ENCODE assay signal across 10 cellular contexts in genomic region chr7:116271161-116271979, GRCh38.
DNase-seq lines count a peak whose midpoint lies in the region; ATAC-seq and TF ChIP-seq lines count a peak whose summit lies in the region.
"Had no signal": no experiment of that assay in that cellular context is flagged by ENCODE, and none has a peak within 500 bp of the region (broad histone marks: within the 10 kb centered on the region; RNA-seq: fewer than 3 reads in every experiment).

No MANE protein-coding gene starts in this region.

- no peaks in the 10 kb centered on the region for H3K9me3 Mint-ChIP-seq in naive thymus-derived CD8-positive, alpha-beta T cell
- H3K9me3 Mint-ChIP-seq: natural killer cell had no signal

- H3K4me1 ChIP-seq in heart right ventricle = peaks cover 9 to 42% (median 25%) of the 10 kb centered on the region in 9 donors
- H3K4me1 ChIP-seq in skeletal muscle satellite cell (ENCODE audit: control insufficient read depth, insufficient read depth, low read length) = peaks cover 51% of the 10 kb centered on the region

- H3K27me3 ChIP-seq in heart right ventricle (no peaks in the 10 kb centered on the region), skeletal muscle satellite cell (ENCODE audit: control insufficient read depth, insufficient read depth, low read length) (no peaks in the 10 kb centered on the region)

- peak overlapping the region; percentile 73 for H3K4me2 ChIP-seq in skeletal muscle satellite cell (ENCODE audit: low read length)

- no peak overlapping the region for H3K27ac Mint-ChIP-seq in naive thymus-derived CD8-positive, alpha-beta T cell
- H3K27ac Mint-ChIP-seq: natural killer cell had no signal

- peak overlapping the region; percentile 63 for H3K9ac ChIP-seq in skeletal muscle satellite cell (ENCODE audit: low read depth, low read length)

- no peak overlapping the region for H3K4me3 Mint-ChIP-seq in naive thymus-derived CD8-positive, alpha-beta T cell
- H3K4me3 Mint-ChIP-seq: natural killer cell had no signal

- H3K27ac ChIP-seq in heart right ventricle = peak overlapping the region; percentile 19 to 77 (median 62)

- H3K36me3 ChIP-seq in heart right ventricle (no peaks in the 10 kb centered on the region), skeletal muscle satellite cell (ENCODE audit: insufficient read depth, low read length) (no peaks in the 10 kb centered on the region)

- H3K27me3 Mint-ChIP-seq in naive thymus-derived CD8-positive, alpha-beta T cell = peaks cover 7 to 17% (median 13%) of the 10 kb centered on the region in 5 donors

- peak; percentile 49 for DNase-seq in ELR (ENCODE audit: low read depth)
- DNase-seq in amniotic epithelial cell (ENCODE audit: low read depth) = peak; percentile 74
- no peak for DNase-seq in heart right ventricle
- no peak for DNase-seq in UCSD-AML1 (lab: John Stamatoyannopoulos, UW; ENCODE audit: unreplicated experiment)
- DNase-seq in activated T-cell treated with anti-CD3 and anti-CD28 coated beads for 4 hours = no peak
- DNase-seq in naive thymus-derived CD8-positive, alpha-beta T cell = no peak
- DNase-seq in activated CD4-positive, CD25-positive, alpha-beta regulatory T cell treated with anti-CD3 and anti-CD28 coated beads, Interleukin-2, amount 50 U/mL, for 72 hours = no peak
- DNase-seq: activated gamma-delta T cell, natural killer cell had no signal

- no peak for TF ChIP-seq CTCF in heart right ventricle (IDR thresholded peaks at IDR 0.05)

- H3K4me3 ChIP-seq in heart right ventricle (peak overlapping the region in 1 of 10 donors; percentile 17), skeletal muscle satellite cell (ENCODE audit: low read length) (peak overlapping the region; percentile 23)

- POLR2A ChIA-PET in naive thymus-derived CD8-positive, alpha-beta T cell (lab: Charles Lee) = no interaction called here

- no peaks in the 10 kb centered on the region for H3K9me3 ChIP-seq in heart right ventricle
- no peaks in the 10 kb centered on the region for H3K9me3 ChIP-seq in skeletal muscle satellite cell (replicated peaks; ENCODE audit: low read length)

- peak; percentile 5 to 63 (median 38) for ATAC-seq in heart right ventricle
- no peak for ATAC-seq in naive thymus-derived CD8-positive, alpha-beta T cell
- ATAC-seq: natural killer cell had no signal

- no peaks in the 10 kb centered on the region for H3K4me1 Mint-ChIP-seq in naive thymus-derived CD8-positive, alpha-beta T cell
- H3K4me1 Mint-ChIP-seq: natural killer cell had no signal

- 42 to 44% methylated on average over 6 of the region's 6 CpGs for WGBS in heart right ventricle, 2 donors

- intact Hi-C loops in heart right ventricle (cut with DNase I) = loop anchor here in 5 of 10 donors (5.0 kb wide), 4 partner anchors 46 to 256 kb away; partner anchors contain the start of gene CAV1 (in 1 of the 5)

- no peaks in the 10 kb centered on the region for H3K36me3 Mint-ChIP-seq in naive thymus-derived CD8-positive, alpha-beta T cell
- H3K36me3 Mint-ChIP-seq: natural killer cell had no signal

Comparison
In these comparisons a context has a peak if more than half of its experiments do, and no peak if none do; other contexts are left out.
1. DNase-seq: peak in ELR (single experiment) and amniotic epithelial cell (single experiment); none in heart right ventricle (0 of 2), UCSD-AML1 (single experiment), activated T-cell treated with anti-CD3 and anti-CD28 coated beads for 4 hours (single experiment), naive thymus-derived CD8-positive, alpha-beta T cell (0 of 10) and activated CD4-positive, CD25-positive, alpha-beta regulatory T cell treated with anti-CD3 and anti-CD28 coated beads, Interleukin-2, amount 50 U/mL, for 72 hours (single experiment).
2. ATAC-seq: peak in heart right ventricle (8 of 8); none in naive thymus-derived CD8-positive, alpha-beta T cell (0 of 2).